In genomic region chr15:68790910-68791309, GRCh38 we compare ENCODE assay signal across 12 cellular contexts. TPM values are rescaled to one million over a fixed set of nuclear protein-coding genes. Genes with fewer than 3 reads are reported as not detected.
DNase-seq lines count a peak whose midpoint lies in the region; ATAC-seq and TF ChIP-seq lines count a peak whose summit lies in the region.
"Had no signal": no experiment of that assay in that cellular context is flagged by ENCODE, and none has a peak within 500 bp of the region (broad histone marks: within the 10 kb centered on the region; RNA-seq: fewer than 3 reads in every experiment).

No MANE protein-coding gene starts in this region.

- ATAC-seq in Right ventricle myocardium superior (ENCODE audit: poor library complexity) = no peak
- ATAC-seq in activated naive CD4-positive, alpha-beta T cell treated with anti-CD3 and anti-CD28 coated beads, Interleukin-2, amount 50 U/mL, for 72 hours = no peak
- ATAC-seq in naive B cell (ENCODE audit: low read depth in 2 of 2) = no peak
- no peak for ATAC-seq in HG03139 (IDR thresholded peaks at IDR 0.05; ENCODE audit: unreplicated experiment)

- H3K27ac Mint-ChIP-seq in activated naive CD4-positive, alpha-beta T cell treated with anti-CD3 and anti-CD28 coated beads, Interleukin-2, amount 50 U/mL, for 72 hours = peak overlapping the region; percentile 29 to 48
- H3K27ac Mint-ChIP-seq in naive B cell = peak overlapping the region; percentile 97 to 99 (median 99)

- H3K4me1 Mint-ChIP-seq in naive B cell = peaks cover 64 to 88% (median 75%) of the 10 kb centered on the region in 3 donors

- H3K4me3 ChIP-seq in left ventricle myocardium inferior = no peak overlapping the region
- H3K4me3 ChIP-seq: transverse colon had no signal

- no peak for DNase-seq in left ventricle myocardium inferior
- DNase-seq in Right ventricle myocardium superior = no peak
- no peak for DNase-seq in activated naive CD4-positive, alpha-beta T cell treated with anti-CD3 and anti-CD28 coated beads, Interleukin-2, amount 50 U/mL, for 72 hours (ENCODE audit: low spot score in 2 of 2)
- no peak for DNase-seq in naive B cell
- DNase-seq in COLO668 (lab: John Stamatoyannopoulos, UW; ENCODE audit: unreplicated experiment) = no peak
- no peak for DNase-seq in cortex of kidney (lab: John Stamatoyannopoulos, UW)
- no peak for DNase-seq in NCI-H187 treated with DMSO at 0.1 percent for 48 hours (lab: John Stamatoyannopoulos, UW)
- DNase-seq: IMR-90, NCI-H2081, transverse colon had no signal

- no peaks in the 10 kb centered on the region for H3K27me3 ChIP-seq in left ventricle myocardium inferior (ENCODE audit: low read depth)
- H3K27me3 ChIP-seq: transverse colon had no signal

- H3K36me3 Mint-ChIP-seq in activated naive CD4-positive, alpha-beta T cell treated with anti-CD3 and anti-CD28 coated beads, Interleukin-2, amount 50 U/mL, for 72 hours = no peaks in the 10 kb centered on the region
- no peaks in the 10 kb centered on the region for H3K36me3 Mint-ChIP-seq in naive B cell

- no peaks in the 10 kb centered on the region for H3K9me3 ChIP-seq in left ventricle myocardium inferior (replicated peaks)
- H3K9me3 ChIP-seq: transverse colon had no signal

- peaks cover 91% of the 10 kb centered on the region for H3K4me1 ChIP-seq in left ventricle myocardium inferior

- peaks cover 14% of the 10 kb centered on the region for H3K36me3 ChIP-seq in left ventricle myocardium inferior
- H3K36me3 ChIP-seq: transverse colon had no signal

- intact Hi-C loops in left ventricle myocardium inferior (cut with micrococcal nuclease) (no loop called here), Right ventricle myocardium superior (cut with DNase I) (no loop called here)

- H3K27ac ChIP-seq in left ventricle myocardium inferior (replicated peaks) = peak overlapping the region; percentile 79
- H3K27ac ChIP-seq: C4-2B had no signal

- H3K4me3 Mint-ChIP-seq in naive B cell = peak overlapping the region; percentile 32 to 84 (median 77)

- TF ChIP-seq CTCF in left ventricle myocardium inferior (IDR thresholded peaks at IDR 0.05; ENCODE audit: borderline replicate concordance) = no peak

- H3K9me3 Mint-ChIP-seq in activated naive CD4-positive, alpha-beta T cell treated with anti-CD3 and anti-CD28 coated beads, Interleukin-2, amount 50 U/mL, for 72 hours = no peaks in the 10 kb centered on the region
- H3K9me3 Mint-ChIP-seq in naive B cell = no peaks in the 10 kb centered on the region

- no peaks in the 10 kb centered on the region for H3K27me3 Mint-ChIP-seq in naive B cell

RNA-seq across cellular contexts. Expression of gene ANP32A, which starts 29.8 kb away (rescaled TPM):
- total RNA-seq in left ventricle myocardium inferior (150 TPM), Right ventricle myocardium superior (118 TPM)
- total RNA-seq in activated naive CD4-positive, alpha-beta T cell treated with anti-CD3 and anti-CD28 coated beads, Interleukin-2, amount 50 U/mL, for 72 hours = 100 to 1,000 TPM; 136 to 237 TPM
- 100 to 1,000 TPM; 110 to 149 (median 131) TPM for polyA plus RNA-seq in naive B cell (ENCODE audit: low read depth in 6 of 6)
